In genomic region chr4:9604051-9604521, GRCh38 we compare ENCODE assay signal across 8 cellular contexts.
DNase-seq lines count a peak whose midpoint lies in the region; ATAC-seq and TF ChIP-seq lines count a peak whose summit lies in the region.
"Not testable (repeated sequence)": the region's sequence is repeated elsewhere in the genome, so short reads cannot be mapped to it uniquely, and the experiment has no call there.

No MANE protein-coding gene starts in this region.

- TF ChIP-seq POLR2A in suprapubic skin (IDR thresholded peaks at IDR 0.05) = not testable (repeated sequence)

- not testable (repeated sequence) for H3K4me3 ChIP-seq in GM23248
- peak overlapping the region; percentile 25 for H3K4me3 ChIP-seq in smooth muscle cell
- peak overlapping the region; percentile 26 for H3K4me3 ChIP-seq in suprapubic skin

- H4K20me1 ChIP-seq in GM23248 (ENCODE audit: insufficient read depth); smooth muscle cell (ENCODE audit: low read depth): not testable (repeated sequence)

- not testable (repeated sequence) for H3K36me3 ChIP-seq in GM23248 (ENCODE audit: low read depth); smooth muscle cell (ENCODE audit: low read depth); suprapubic skin

- peak overlapping the region; percentile 99 for H3K27ac Mint-ChIP-seq in activated CD4-positive, alpha-beta T cell treated with anti-CD3 and anti-CD28 coated beads, Interleukin-2, amount 10 ng/mL, durations not matched to agents 7 days and 5 days
- H3K27ac Mint-ChIP-seq in memory B cell = peak overlapping the region; percentile 74

- not testable (repeated sequence) for H3K79me2 ChIP-seq in GM23248 (ENCODE audit: insufficient read depth); smooth muscle cell (ENCODE audit: low read depth)

- peak overlapping the region; percentile 83 for H3K4me3 Mint-ChIP-seq in activated CD4-positive, alpha-beta T cell treated with anti-CD3 and anti-CD28 coated beads, Interleukin-2, amount 10 ng/mL, durations not matched to agents 7 days and 5 days
- peak overlapping the region; percentile 77 for H3K4me3 Mint-ChIP-seq in memory B cell

- DNase-seq in GM23248 (peak; percentile 4), NCI-H748 (lab: John Stamatoyannopoulos, UW; ENCODE audit: unreplicated experiment) (peak; percentile 76), epithelial cell of prostate (ENCODE audit: low read depth, low spot score) (peak; percentile 22)
- peak; percentile 70 for DNase-seq in activated CD4-positive, alpha-beta T cell treated with anti-CD3 and anti-CD28 coated beads, Interleukin-2, amount 10 ng/mL, durations not matched to agents 7 days and 5 days
- peak; percentile 28 for DNase-seq in activated naive CD4-positive, alpha-beta T cell treated with anti-CD3 and anti-CD28 coated beads, Interleukin-2, amount 50 U/mL, for 16 hours
- not testable (repeated sequence) for DNase-seq in memory B cell (ENCODE audit: low spot score in 2 of 2); smooth muscle cell (lab: John Stamatoyannopoulos, UW; ENCODE audit: unreplicated experiment); suprapubic skin (ENCODE audit: low spot score in 2 of 2)

- not testable (repeated sequence) for H3K9me2 ChIP-seq in GM23248 (ENCODE audit: insufficient read depth)

- not testable (repeated sequence) for TF ChIP-seq EP300 in suprapubic skin (IDR thresholded peaks at IDR 0.05)

- not testable (repeated sequence) for H3K27me3 Mint-ChIP-seq in activated CD4-positive, alpha-beta T cell treated with anti-CD3 and anti-CD28 coated beads, Interleukin-2, amount 10 ng/mL, durations not matched to agents 7 days and 5 days; memory B cell

- not testable (repeated sequence) for TF ChIP-seq CTCF in smooth muscle cell (IDR thresholded peaks at IDR 0.05; ENCODE audit: borderline replicate concordance, insufficient read depth, poor library complexity, severe bottlenecking); suprapubic skin (IDR thresholded peaks at IDR 0.05)

- CTCF ChIA-PET in activated CD4-positive, alpha-beta T cell treated with anti-CD3 and anti-CD28 coated beads, Interleukin-2, amount 10 ng/mL, durations not matched to agents 7 days and 5 days (lab: Charles Lee) = interaction anchor here (0.8 to 1.5 kb wide), 3 partner anchors 21 to 101 kb away, joined by 3 read pairs; no protein-coding TSS in a partner anchor

- POLR2A ChIA-PET in activated CD4-positive, alpha-beta T cell treated with anti-CD3 and anti-CD28 coated beads, Interleukin-2, amount 10 ng/mL, durations not matched to agents 7 days and 5 days (lab: Charles Lee) = not testable (repeated sequence)

- not testable (repeated sequence) for H3K9me3 Mint-ChIP-seq in activated CD4-positive, alpha-beta T cell treated with anti-CD3 and anti-CD28 coated beads, Interleukin-2, amount 10 ng/mL, durations not matched to agents 7 days and 5 days; memory B cell

- H3K4me1 Mint-ChIP-seq in activated CD4-positive, alpha-beta T cell treated with anti-CD3 and anti-CD28 coated beads, Interleukin-2, amount 10 ng/mL, durations not matched to agents 7 days and 5 days = peaks cover 54% of the 10 kb centered on the region
- peaks cover 12% of the 10 kb centered on the region for H3K4me1 Mint-ChIP-seq in memory B cell

- in situ Hi-C loops in GM23248 (cut with MboI) = not testable (repeated sequence)

- H3K27ac ChIP-seq in GM23248, epithelial cell of prostate: not testable (repeated sequence)
- H3K27ac ChIP-seq in smooth muscle cell (ENCODE audit: low read depth) (peak overlapping the region; percentile 60), suprapubic skin (peak overlapping the region; percentile 29)

- H3K36me3 Mint-ChIP-seq in activated CD4-positive, alpha-beta T cell treated with anti-CD3 and anti-CD28 coated beads, Interleukin-2, amount 10 ng/mL, durations not matched to agents 7 days and 5 days (ENCODE audit: low read depth); memory B cell: not testable (repeated sequence)

- not testable (repeated sequence) for H3K9ac ChIP-seq in GM23248
- H3K9ac ChIP-seq in smooth muscle cell (ENCODE audit: low read depth) = peak overlapping the region; percentile 4

- not testable (repeated sequence) for H3K4me1 ChIP-seq in GM23248 (ENCODE audit: insufficient read depth); smooth muscle cell (ENCODE audit: low read depth); suprapubic skin

- ATAC-seq in memory B cell (ENCODE audit: low read depth) = not testable (repeated sequence)

- H3K4me2 ChIP-seq in GM23248 (ENCODE audit: unreplicated experiment) = not testable (repeated sequence)
- peak overlapping the region; percentile 12 for H3K4me2 ChIP-seq in smooth muscle cell

- H2AFZ ChIP-seq in GM23248; smooth muscle cell (ENCODE audit: low read depth): not testable (repeated sequence)

- not testable (repeated sequence) for H3F3A ChIP-seq in GM23248 (ENCODE audit: insufficient read depth); smooth muscle cell (ENCODE audit: low read depth)

- H3K9me3 ChIP-seq in GM23248 (ENCODE audit: low read depth); smooth muscle cell (replicated peaks; ENCODE audit: low read depth); suprapubic skin: not testable (repeated sequence)

- not testable (repeated sequence) for H3K27me3 ChIP-seq in GM23248 (replicated peaks; ENCODE audit: insufficient read depth); suprapubic skin
- peaks cover 19% of the 10 kb centered on the region for H3K27me3 ChIP-seq in smooth muscle cell (ENCODE audit: low read depth)

- WGBS in GM23248 (ENCODE audit: low coverage in 1 of 2, low lambda C conversion rate in 2 of 2, missing lambda C conversion rate in 2 of 2), 2 experiments = 17 to 23% methylated on average over 12 of the region's 12 CpGs
- WGBS in smooth muscle cell (ENCODE audit: low lambda C conversion rate) = 40% methylated on average over 12 of the region's 12 CpGs
- 9% methylated on average over 9 of the region's 12 CpGs for WGBS in suprapubic skin
